Comparison of ENCODE assay signal across 18 cellular contexts in the genomic region with DNA sequence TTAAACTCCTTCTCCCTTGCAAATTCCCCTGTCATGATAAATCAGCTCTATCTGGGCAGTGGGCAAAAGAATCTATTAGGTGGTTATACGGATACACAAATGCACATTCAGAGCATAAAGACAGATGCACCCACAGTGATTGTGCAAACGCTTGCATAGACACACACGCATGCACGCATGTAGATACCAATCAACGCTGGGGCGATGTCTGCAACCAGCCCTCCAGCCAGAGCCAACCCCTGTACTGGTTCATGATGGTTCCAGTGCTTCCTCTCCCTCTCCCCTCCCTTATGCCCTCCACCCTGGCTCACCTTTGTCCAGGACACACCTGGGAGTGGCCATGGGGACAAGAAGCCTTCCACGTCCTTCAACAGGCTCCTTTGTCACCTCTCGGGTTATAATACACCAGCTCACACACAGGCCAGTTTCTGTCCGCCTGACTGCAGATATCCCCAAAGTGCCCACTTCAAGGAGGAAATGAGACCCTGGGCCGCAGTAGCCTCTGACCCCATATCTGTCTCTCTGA. TPM values are rescaled to one million over a fixed set of nuclear protein-coding genes. Genes with fewer than 3 reads are reported as not detected.
DNase-seq lines count a peak whose midpoint lies in the region; ATAC-seq, FAIRE-seq and TF ChIP-seq lines count a peak whose summit lies in the region.
"Had no signal": no experiment of that assay in that cellular context is flagged by ENCODE, and none has a peak within 500 bp of the region (broad histone marks: within the 10 kb centered on the region; RNA-seq: fewer than 3 reads in every experiment).

No MANE protein-coding gene starts in this region.

- H3K9me3 Mint-ChIP-seq in Caco-2 (ENCODE audit: unreplicated experiment) (no peaks in the 10 kb centered on the region), MCF 10A (ENCODE audit: unreplicated experiment) (no peaks in the 10 kb centered on the region)
- H3K9me3 Mint-ChIP-seq: IgD-negative memory B cell had no signal

- H3K4me3 ChIP-seq in Caco-2 (ENCODE audit: low read depth, low read length) (no peak overlapping the region), Peyer's patch (no peak overlapping the region), small intestine (ENCODE audit: low read depth in 1 of 2, low read length in 2 of 2) (peak overlapping the region in 1 of 2 donors; percentile 34)
- H3K4me3 ChIP-seq: SJSA1 had no signal

- no peak for FAIRE-seq in small intestine (lab: Jason Lieb, UNC)
- FAIRE-seq: GM12892, H54 had no signal

- H3K36me3 Mint-ChIP-seq in Caco-2 (ENCODE audit: insufficient read depth, unreplicated experiment), result no peaks in the 10 kb centered on the region
- no peaks in the 10 kb centered on the region for H3K36me3 Mint-ChIP-seq in MCF 10A (ENCODE audit: insufficient read depth, unreplicated experiment)

- H3K36me3 ChIP-seq in Caco-2 (ENCODE audit: control insufficient read depth, insufficient read depth, low read length), result no peaks in the 10 kb centered on the region
- H3K36me3 ChIP-seq in Peyer's patch, result no peaks in the 10 kb centered on the region
- no peaks in the 10 kb centered on the region for H3K36me3 ChIP-seq in small intestine (ENCODE audit: control insufficient read depth in 2 of 2, insufficient read depth in 2 of 2, low read length in 2 of 2)
- H3K36me3 ChIP-seq: SJSA1 had no signal

- H3K4me3 Mint-ChIP-seq in Caco-2 (ENCODE audit: unreplicated experiment) (peak overlapping the region; percentile 68), MCF 10A (ENCODE audit: unreplicated experiment) (no peak overlapping the region)
- H3K4me3 Mint-ChIP-seq: IgD-negative memory B cell had no signal

- peak; percentile 83 for ATAC-seq in left colon

- peak; percentile 20 to 48 for TF ChIP-seq POLR2A in Peyer's patch (IDR thresholded peaks at IDR 0.05)

- TF ChIP-seq CTCF in Caco-2 (IDR thresholded peaks at IDR 0.05; ENCODE audit: insufficient read depth in 1 of 2, low read depth in 1 of 2, low read length in 1 of 2, severe bottlenecking in 1 of 2, unreplicated experiment in 1 of 2), result no peak
- TF ChIP-seq CTCF in Peyer's patch (IDR thresholded peaks at IDR 0.05), result no peak
- TF ChIP-seq CTCF in MCF 10A (IDR thresholded peaks at IDR 0.05; ENCODE audit: unreplicated experiment), result no peak

- peaks cover 41% of the 10 kb centered on the region for H3K4me1 ChIP-seq in Caco-2
- peaks cover 0 to 22% (median 3%) of the 10 kb centered on the region in 4 donors for H3K4me1 ChIP-seq in Peyer's patch
- no peaks in the 10 kb centered on the region for H3K4me1 ChIP-seq in small intestine (ENCODE audit: control insufficient read depth in 2 of 2, insufficient read depth in 1 of 2, low read depth in 1 of 2, low read length in 1 of 2)

- H3K27me3 ChIP-seq in Caco-2 (replicated peaks; ENCODE audit: control insufficient read depth, insufficient read depth, low read length) (no peaks in the 10 kb centered on the region), Peyer's patch (no peaks in the 10 kb centered on the region), small intestine (ENCODE audit: control insufficient read depth in 2 of 2, insufficient read depth in 2 of 2, low read length in 2 of 2) (no peaks in the 10 kb centered on the region)
- H3K27me3 ChIP-seq: SJSA1 had no signal

- peak overlapping the region in 3 of 4 donors; percentile 55 to 67 (median 62) for H3K27ac ChIP-seq in Peyer's patch
- peak overlapping the region; percentile 53 to 99 for H3K27ac ChIP-seq in small intestine (ENCODE audit: low read depth in 1 of 2, low read length in 1 of 2)
- H3K27ac ChIP-seq: SJSA1 had no signal

- DNase-seq in Caco-2 (no peak), Peyer's patch (peak in 2 of 3 donors; percentile 74 to 78), left colon (peak; percentile 55 to 78), small intestine (peak; percentile 96), HPDE6-E6E7 (ENCODE audit: extremely low spot score) (no peak), MCF 10A (ENCODE audit: unreplicated experiment) (no peak), cerebellar cortex (ENCODE audit: low spot score) (no peak), midbrain (lab: John Stamatoyannopoulos, UW) (no peak)
- DNase-seq: DMS 273 treated with DMSO at 0.1 percent for 48 hours, Kasumi-1, NCI-H1105 treated with DMSO at 0.1 percent for 48 hours, NCI-H2029, NCI-H2171, NCI-H446 had no signal

- BruUV-seq in Caco-2 (replicated peaks; lab: Mats Ljungman, UMichigan) (no TSS peak), MCF 10A (replicated peaks; lab: Mats Ljungman, UMichigan) (no TSS peak)

- H3K9me3 ChIP-seq in Caco-2 (no peaks in the 10 kb centered on the region), Peyer's patch (no peaks in the 10 kb centered on the region), small intestine (ENCODE audit: control insufficient read depth, low read depth) (no peaks in the 10 kb centered on the region)
- H3K9me3 ChIP-seq: SJSA1 had no signal

- POLR2A ChIA-PET in Caco-2 (lab: Charles Lee), result interaction anchor here (1.3 to 2.0 kb wide), 4 partner anchors 23 to 108 kb away, joined by 4 to 17 read pairs (median 6); a partner anchor contains a TSS
- POLR2A ChIA-PET in MCF 10A (lab: Yijun Ruan, JAX), result no interaction called here

- intact Hi-C loops in Caco-2 (cut with micrococcal nuclease; ENCODE audit: unreplicated experiment) (loop anchor here (5.0 kb wide), 1 partner anchor 43 kb away; no protein-coding TSS in a partner anchor), left colon (cut with DNase I, micrococcal nuclease) (no loop called here), MCF 10A (cut with micrococcal nuclease) (no loop called here)

- H3K27me3 Mint-ChIP-seq in Caco-2 (ENCODE audit: insufficient read depth, unreplicated experiment) (no peaks in the 10 kb centered on the region), MCF 10A (ENCODE audit: insufficient read depth, unreplicated experiment) (no peaks in the 10 kb centered on the region)
- H3K27me3 Mint-ChIP-seq: IgD-negative memory B cell had no signal

- H3K27ac Mint-ChIP-seq in Caco-2 (ENCODE audit: unreplicated experiment), result peak overlapping the region; percentile 13
- H3K27ac Mint-ChIP-seq in MCF 10A (ENCODE audit: low read depth, unreplicated experiment), result no peak overlapping the region
- H3K27ac Mint-ChIP-seq: IgD-negative memory B cell had no signal

- CTCF ChIA-PET in Caco-2 (lab: Charles Lee), result interaction anchor here (1.5 to 2.2 kb wide), 3 partner anchors 48 to 239 kb away, joined by 8 to 14 read pairs (median 9); a partner anchor contains a TSS
- CTCF ChIA-PET in MCF 10A (lab: Yijun Ruan, JAX), result interaction anchor here (1.0 kb wide), 1 partner anchor 236 kb away, joined by 5 read pairs; no protein-coding TSS in a partner anchor

- H3K4me1 Mint-ChIP-seq in Caco-2 (ENCODE audit: low read depth, unreplicated experiment), result no peaks in the 10 kb centered on the region
- peaks cover 17% of the 10 kb centered on the region for H3K4me1 Mint-ChIP-seq in MCF 10A (ENCODE audit: insufficient read depth, unreplicated experiment)

- WGBS in small intestine, 3 donors, result 32 to 77% (median 47%) methylated on average over 10 of the region's 10 CpGs

RNA-seq across cellular contexts. Expression of a gene that starts 33.1 kb away (rescaled TPM):
- total RNA-seq in Caco-2 (2022), result 11.1 and 12.8 TPM in 2 replicates
- 1 to 10 TPM; 4.2 to 5.0 (median 4.5) TPM for total RNA-seq in Peyer's patch
- total RNA-seq in left colon, result 1 to 10 TPM; 2.4 to 7.6 TPM
- 10 to 100 TPM in 1 of 3 donors, 1 to 10 TPM in 2; 9.6 to 15.7 (median 9.7) TPM for polyA plus RNA-seq in small intestine
- total RNA-seq in MCF 10A (2022), result 1.9 and 5.8 TPM in 2 replicates

RNA-seq across cellular contexts. Expression of a gene that starts 48.5 kb away (rescaled TPM):
- total RNA-seq in Caco-2 (2022) (47.9 and 60.9 TPM in 2 replicates), Peyer's patch (10 to 100 TPM; 20.1 to 56.9 (median 32.3) TPM), left colon (100 to 1,000 TPM; 171 to 240 TPM), MCF 10A (2022) (120 and 161 TPM in 2 replicates)
- 100 to 1,000 TPM in 1 of 3 donors, 10 to 100 TPM in 2; 44.7 to 112 (median 47.8) TPM for polyA plus RNA-seq in small intestine

Comparison
In these comparisons a context has a peak if more than half of its experiments do, and no peak if none do; other contexts are left out.
1. DNase-seq: peak in Peyer's patch (2 of 3), left colon (2 of 2) and small intestine (single experiment); none in Caco-2 (0 of 2), HPDE6-E6E7 (single experiment), MCF 10A (single experiment), cerebellar cortex (single experiment) and midbrain (single experiment).